Comparison of ENCODE assay signal across 1 cellular context in the genomic region with DNA sequence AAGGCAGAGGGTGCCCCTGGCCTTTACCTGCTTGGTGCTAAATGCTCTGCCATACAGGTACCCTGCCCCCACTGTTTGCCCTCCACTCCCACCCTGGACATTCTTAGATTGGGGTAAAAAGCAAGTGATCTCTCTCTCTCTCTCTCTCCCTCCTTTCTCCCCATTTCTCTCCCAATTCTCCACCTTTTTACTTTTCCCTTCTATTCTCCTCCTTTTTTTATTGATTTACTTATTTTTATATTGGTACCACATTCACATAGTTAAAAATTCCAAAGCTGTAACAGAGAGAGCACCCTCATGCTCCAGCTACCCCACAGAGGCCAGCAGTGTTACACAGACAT.
TF ChIP-seq lines count a peak whose summit lies in the region.

No MANE protein-coding gene starts in this region.

TF ChIP-seq in HCT116, 20 proteins besides CTCF, POLR2A, EP300 and RAD21 (continued from another document):
- TF ChIP-seq SIN3A (IDR thresholded peaks at IDR 0.05; ENCODE audit: low read depth) (no peak), ZNF274 (IDR thresholded peaks at IDR 0.05; ENCODE audit: low read depth, low read length) (no peak), EGR1 (IDR thresholded peaks at IDR 0.05; ENCODE audit: low read depth) (no peak), EZH2phosphoT487 (IDR thresholded peaks at IDR 0.05; ENCODE audit: borderline replicate concordance) (no peak), FOSL1 (IDR thresholded peaks at IDR 0.05; ENCODE audit: low read depth) (no peak), ELF1 (IDR thresholded peaks at IDR 0.05; ENCODE audit: borderline replicate concordance, low read depth) (no peak), ZFX (IDR thresholded peaks at IDR 0.05) (no peak), JUND (IDR thresholded peaks at IDR 0.05) (no peak), CBX3 (IDR thresholded peaks at IDR 0.05; ENCODE audit: low read depth) (no peak), CEBPB (IDR thresholded peaks at IDR 0.05; ENCODE audit: low read depth) (no peak), SP1 (IDR thresholded peaks at IDR 0.05; ENCODE audit: low read depth) (no peak)
- TF ChIP-seq, protein P1, sequence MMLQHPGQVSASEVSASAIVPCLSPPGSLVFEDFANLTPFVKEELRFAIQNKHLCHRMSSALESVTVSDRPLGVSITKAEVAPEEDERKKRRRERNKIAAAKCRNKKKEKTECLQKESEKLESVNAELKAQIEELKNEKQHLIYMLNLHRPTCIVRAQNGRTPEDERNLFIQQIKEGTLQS (IDR thresholded peaks at IDR 0.05): no peak
- TF ChIP-seq, protein P2, sequence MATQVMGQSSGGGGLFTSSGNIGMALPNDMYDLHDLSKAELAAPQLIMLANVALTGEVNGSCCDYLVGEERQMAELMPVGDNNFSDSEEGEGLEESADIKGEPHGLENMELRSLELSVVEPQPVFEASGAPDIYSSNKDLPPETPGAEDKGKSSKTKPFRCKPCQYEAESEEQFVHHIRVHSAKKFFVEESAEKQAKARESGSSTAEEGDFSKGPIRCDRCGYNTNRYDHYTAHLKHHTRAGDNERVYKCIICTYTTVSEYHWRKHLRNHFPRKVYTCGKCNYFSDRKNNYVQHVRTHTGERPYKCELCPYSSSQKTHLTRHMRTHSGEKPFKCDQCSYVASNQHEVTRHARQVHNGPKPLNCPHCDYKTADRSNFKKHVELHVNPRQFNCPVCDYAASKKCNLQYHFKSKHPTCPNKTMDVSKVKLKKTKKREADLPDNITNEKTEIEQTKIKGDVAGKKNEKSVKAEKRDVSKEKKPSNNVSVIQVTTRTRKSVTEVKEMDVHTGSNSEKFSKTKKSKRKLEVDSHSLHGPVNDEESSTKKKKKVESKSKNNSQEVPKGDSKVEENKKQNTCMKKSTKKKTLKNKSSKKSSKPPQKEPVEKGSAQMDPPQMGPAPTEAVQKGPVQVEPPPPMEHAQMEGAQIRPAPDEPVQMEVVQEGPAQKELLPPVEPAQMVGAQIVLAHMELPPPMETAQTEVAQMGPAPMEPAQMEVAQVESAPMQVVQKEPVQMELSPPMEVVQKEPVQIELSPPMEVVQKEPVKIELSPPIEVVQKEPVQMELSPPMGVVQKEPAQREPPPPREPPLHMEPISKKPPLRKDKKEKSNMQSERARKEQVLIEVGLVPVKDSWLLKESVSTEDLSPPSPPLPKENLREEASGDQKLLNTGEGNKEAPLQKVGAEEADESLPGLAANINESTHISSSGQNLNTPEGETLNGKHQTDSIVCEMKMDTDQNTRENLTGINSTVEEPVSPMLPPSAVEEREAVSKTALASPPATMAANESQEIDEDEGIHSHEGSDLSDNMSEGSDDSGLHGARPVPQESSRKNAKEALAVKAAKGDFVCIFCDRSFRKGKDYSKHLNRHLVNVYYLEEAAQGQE (IDR thresholded peaks at IDR 0.05; ENCODE audit: low read depth): no peak
- TF ChIP-seq, protein P3, sequence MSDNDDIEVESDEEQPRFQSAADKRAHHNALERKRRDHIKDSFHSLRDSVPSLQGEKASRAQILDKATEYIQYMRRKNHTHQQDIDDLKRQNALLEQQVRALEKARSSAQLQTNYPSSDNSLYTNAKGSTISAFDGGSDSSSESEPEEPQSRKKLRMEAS (IDR thresholded peaks at IDR 0.05): no peak
- TF ChIP-seq, protein P4, sequence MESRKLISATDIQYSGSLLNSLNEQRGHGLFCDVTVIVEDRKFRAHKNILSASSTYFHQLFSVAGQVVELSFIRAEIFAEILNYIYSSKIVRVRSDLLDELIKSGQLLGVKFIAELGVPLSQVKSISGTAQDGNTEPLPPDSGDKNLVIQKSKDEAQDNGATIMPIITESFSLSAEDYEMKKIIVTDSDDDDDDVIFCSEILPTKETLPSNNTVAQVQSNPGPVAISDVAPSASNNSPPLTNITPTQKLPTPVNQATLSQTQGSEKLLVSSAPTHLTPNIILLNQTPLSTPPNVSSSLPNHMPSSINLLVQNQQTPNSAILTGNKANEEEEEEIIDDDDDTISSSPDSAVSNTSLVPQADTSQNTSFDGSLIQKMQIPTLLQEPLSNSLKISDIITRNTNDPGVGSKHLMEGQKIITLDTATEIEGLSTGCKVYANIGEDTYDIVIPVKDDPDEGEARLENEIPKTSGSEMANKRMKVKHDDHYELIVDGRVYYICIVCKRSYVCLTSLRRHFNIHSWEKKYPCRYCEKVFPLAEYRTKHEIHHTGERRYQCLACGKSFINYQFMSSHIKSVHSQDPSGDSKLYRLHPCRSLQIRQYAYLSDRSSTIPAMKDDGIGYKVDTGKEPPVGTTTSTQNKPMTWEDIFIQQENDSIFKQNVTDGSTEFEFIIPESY (IDR thresholded peaks at IDR 0.05; ENCODE audit: extremely low read depth, insufficient replicate concordance, low read length): no peak
